Comparison of ENCODE assay signal across 1 cellular context in the genomic region with DNA sequence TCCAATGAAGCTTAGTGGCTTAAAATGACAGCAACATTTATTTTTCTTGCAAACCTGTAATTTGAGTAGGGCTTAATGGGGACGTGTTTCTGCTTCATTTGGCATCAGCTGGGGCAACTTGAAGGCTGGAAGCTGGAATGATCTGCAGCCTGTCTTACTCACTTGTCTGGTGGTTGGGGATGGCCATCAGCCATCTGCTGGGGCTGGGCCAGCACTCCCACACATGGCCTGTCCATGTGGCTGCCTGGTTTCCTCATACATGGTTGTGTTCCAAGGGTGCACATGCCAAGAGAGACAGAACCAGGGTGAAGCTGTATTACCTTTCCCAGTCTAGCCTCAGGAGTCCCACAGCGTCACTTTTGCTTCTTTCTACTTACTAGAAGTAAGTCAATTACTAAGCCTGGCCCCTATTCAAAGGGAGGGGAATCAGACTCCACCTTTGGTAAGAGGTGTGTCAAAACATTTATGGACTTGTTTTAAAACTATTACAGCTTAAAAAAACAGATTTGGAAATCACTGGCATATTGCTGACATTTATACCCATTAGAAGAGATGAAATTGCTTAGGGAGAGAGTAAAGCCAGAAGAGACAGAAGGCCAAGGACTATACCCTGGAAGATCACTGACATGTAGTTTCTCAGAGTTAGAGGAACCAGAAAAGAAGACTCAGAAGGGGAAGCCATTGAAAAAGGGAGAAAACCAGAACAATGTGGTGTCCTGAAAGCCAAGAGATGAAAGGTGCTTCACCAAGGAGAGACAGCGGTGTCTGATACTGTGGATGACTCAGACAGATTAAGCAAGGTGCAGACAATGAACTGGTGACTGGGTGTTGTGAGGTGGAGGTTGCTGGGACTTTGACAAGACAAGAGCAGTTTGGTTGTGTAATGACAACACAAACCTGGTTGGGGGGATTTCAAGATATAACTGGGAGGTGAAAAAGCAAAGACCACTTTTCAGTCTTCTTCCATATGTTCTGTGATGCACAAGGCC.
TF ChIP-seq lines count a peak whose summit lies in the region.

No MANE protein-coding gene starts in this region.

TF ChIP-seq in HCT116, 20 proteins besides CTCF, POLR2A, EP300 and RAD21 (continued from another document):
- TF ChIP-seq TCF7L2 (IDR thresholded peaks at IDR 0.05; ENCODE audit: borderline replicate concordance, extremely low read depth, insufficient read depth, insufficient read length) (peak; percentile 45), CBX3 (IDR thresholded peaks at IDR 0.05; ENCODE audit: low read depth) (0 out of 2 replicates have a peak, but pooled peaks have one; percentile 13), FOSL1 (IDR thresholded peaks at IDR 0.05; ENCODE audit: low read depth) (no peak; the same call in 1 of the 2 replicates)
- TF ChIP-seq, protein P1, sequence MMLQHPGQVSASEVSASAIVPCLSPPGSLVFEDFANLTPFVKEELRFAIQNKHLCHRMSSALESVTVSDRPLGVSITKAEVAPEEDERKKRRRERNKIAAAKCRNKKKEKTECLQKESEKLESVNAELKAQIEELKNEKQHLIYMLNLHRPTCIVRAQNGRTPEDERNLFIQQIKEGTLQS (IDR thresholded peaks at IDR 0.05) = no peak
